ENCODE assay signal across 18 cellular contexts in genomic region chr15:99976811-99977271, GRCh38.
A peak's percentile ranks its signal among the peaks of the same experiment; 100 is the strongest.
DNase-seq lines count a peak whose midpoint lies in the region; ATAC-seq, FAIRE-seq and TF ChIP-seq lines count a peak whose summit lies in the region.
"Had no signal": no experiment of that assay in that cellular context is flagged by ENCODE, and none has a peak within 500 bp of the region (broad histone marks: within the 10 kb centered on the region; RNA-seq: fewer than 3 reads in every experiment).

No MANE protein-coding gene starts in this region.

- no peaks in the 10 kb centered on the region for H3K36me3 ChIP-seq in GM23248 (ENCODE audit: low read depth)
- no peaks in the 10 kb centered on the region for H3K36me3 ChIP-seq in osteoblast (ENCODE audit: insufficient read depth, low read length)
- no peaks in the 10 kb centered on the region for H3K36me3 ChIP-seq in pancreas
- H3K36me3 ChIP-seq: BLaER1 had no signal

- H3K4me2 ChIP-seq in GM23248 (ENCODE audit: unreplicated experiment), result no peak overlapping the region
- no peak overlapping the region for H3K4me2 ChIP-seq in osteoblast (ENCODE audit: insufficient read depth, low read length)
- H3K4me2 ChIP-seq: BLaER1 had no signal

- no peak overlapping the region for H3K9ac ChIP-seq in GM23248
- H3K9ac ChIP-seq: BLaER1 had no signal

- TF ChIP-seq CTCF in RWPE1 (conservative IDR thresholded peaks at IDR 0.05; ENCODE audit: low read depth) (no peak), fibroblast of mammary gland (conservative IDR thresholded peaks at IDR 0.05; ENCODE audit: control insufficient read depth, insufficient read depth, low read depth, low read length) (no peak), osteoblast (IDR thresholded peaks at IDR 0.05; ENCODE audit: extremely low read depth, low read depth, low read length) (no peak), pancreas (IDR thresholded peaks at IDR 0.05) (no peak)

- no peaks in the 10 kb centered on the region for H3K27me3 Mint-ChIP-seq in T-helper 2 cell treated with Interferon-gamma antibody and Interleukin-4, amounts not matched to agents 5 μg/mL and 100 μg/mL, for 36 hours (ENCODE audit: low read depth)
- peaks cover 0 to 2% (median 1%) of the 10 kb centered on the region in 3 donors for H3K27me3 Mint-ChIP-seq in immature natural killer cell (ENCODE audit: low read depth in 3 of 3)
- H3K27me3 Mint-ChIP-seq: activated naive CD8-positive, alpha-beta T cell; T-helper 17 cell had no signal

- POLR2A ChIA-PET in RWPE1 (lab: Yijun Ruan, JAX; ENCODE audit: low non-redundant PET), result no interaction called here

- no peak overlapping the region for H2AFZ ChIP-seq in GM23248
- peak overlapping the region; percentile 47 for H2AFZ ChIP-seq in osteoblast (ENCODE audit: low read length)

- WGBS in GM23248 (ENCODE audit: low coverage in 1 of 2, low lambda C conversion rate in 2 of 2, missing lambda C conversion rate in 2 of 2), 2 experiments, result 44 to 46% methylated on average over 9 of the region's 9 CpGs
- 82 to 92% methylated on average over 9 of the region's 9 CpGs for WGBS in pancreas, 2 donors

- no peaks in the 10 kb centered on the region for H3K9me3 Mint-ChIP-seq in T-helper 2 cell treated with Interferon-gamma antibody and Interleukin-4, amounts not matched to agents 5 μg/mL and 100 μg/mL, for 36 hours
- no peaks in the 10 kb centered on the region for H3K9me3 Mint-ChIP-seq in immature natural killer cell

- H3K27me3 ChIP-seq in GM23248 (replicated peaks; ENCODE audit: insufficient read depth) (no peaks in the 10 kb centered on the region), osteoblast (ENCODE audit: insufficient read depth, low read length) (no peaks in the 10 kb centered on the region), pancreas (no peaks in the 10 kb centered on the region)
- H3K27me3 ChIP-seq: BLaER1 had no signal

- intact Hi-C loops in pancreas (cut with DNase I), result no loop called here

- ATAC-seq in pancreas (no peak), HG02759 (IDR thresholded peaks at IDR 0.05; ENCODE audit: unreplicated experiment) (no peak)
- ATAC-seq: T-helper 17 cell had no signal

- no peak for FAIRE-seq in pancreas (lab: Jason Lieb, UNC)
- FAIRE-seq: colon, RCC 7860 had no signal

- H3K27ac ChIP-seq in GM23248 (no peak overlapping the region), RWPE1 (peak overlapping the region; percentile 91), osteoblast (ENCODE audit: low read depth, low read length) (peak overlapping the region; percentile 28), pancreas (no peak overlapping the region)
- H3K27ac ChIP-seq: BLaER1 had no signal

- H3K4me1 ChIP-seq in GM23248 (ENCODE audit: insufficient read depth) (no peaks in the 10 kb centered on the region), osteoblast (ENCODE audit: insufficient read depth, low read length) (no peaks in the 10 kb centered on the region), pancreas (no peaks in the 10 kb centered on the region)
- H3K4me1 ChIP-seq: BLaER1 had no signal

- H3F3A ChIP-seq in GM23248 (ENCODE audit: insufficient read depth), result no peaks in the 10 kb centered on the region

- in situ Hi-C loops in GM23248 (cut with MboI), result no loop called here

- H3K27ac Mint-ChIP-seq in T-helper 2 cell treated with Interferon-gamma antibody and Interleukin-4, amounts not matched to agents 5 μg/mL and 100 μg/mL, for 36 hours, result no peak overlapping the region
- H3K27ac Mint-ChIP-seq in immature natural killer cell, result no peak overlapping the region
- H3K27ac Mint-ChIP-seq: activated naive CD8-positive, alpha-beta T cell; T-helper 17 cell had no signal

- H3K4me3 ChIP-seq in GM23248 (no peak overlapping the region), fibroblast of mammary gland (ENCODE audit: control insufficient read depth, low read depth, low read length) (no peak overlapping the region), osteoblast (ENCODE audit: insufficient read depth, low read length) (no peak overlapping the region), pancreas (no peak overlapping the region)
- H3K4me3 ChIP-seq: BLaER1 had no signal

- no peaks in the 10 kb centered on the region for H3K36me3 Mint-ChIP-seq in T-helper 2 cell treated with Interferon-gamma antibody and Interleukin-4, amounts not matched to agents 5 μg/mL and 100 μg/mL, for 36 hours (ENCODE audit: low read depth)
- H3K36me3 Mint-ChIP-seq in immature natural killer cell, result no peaks in the 10 kb centered on the region
- H3K36me3 Mint-ChIP-seq: activated naive CD8-positive, alpha-beta T cell had no signal

- H3K9me3 ChIP-seq in GM23248 (ENCODE audit: low read depth), result no peaks in the 10 kb centered on the region
- H3K9me3 ChIP-seq in osteoblast (ENCODE audit: low read depth, low read length), result no peaks in the 10 kb centered on the region
- H3K9me3 ChIP-seq in pancreas, result no peaks in the 10 kb centered on the region
- H3K9me3 ChIP-seq: BLaER1 had no signal

- CTCF ChIA-PET in RWPE1 (lab: Yijun Ruan, JAX), result no interaction called here

- no peaks in the 10 kb centered on the region for H4K20me1 ChIP-seq in GM23248 (ENCODE audit: insufficient read depth)
- no peaks in the 10 kb centered on the region for H4K20me1 ChIP-seq in osteoblast (ENCODE audit: insufficient read depth, low read length)
- H4K20me1 ChIP-seq: BLaER1 had no signal

- DNase-seq in GM23248 (peak; percentile 15), RWPE1 (ENCODE audit: low spot score) (peak; percentile 73), fibroblast of mammary gland (ENCODE audit: low read depth) (peak; percentile 11), osteoblast (ENCODE audit: insufficient read length, low spot score, missing footprints) (peak; percentile 91), pancreas (no peak), immature natural killer cell (no peak)
- DNase-seq in T-helper 2 cell treated with Interferon-gamma antibody and Interleukin-4, amounts not matched to agents 5 μg/mL and 100 μg/mL, for 36 hours (ENCODE audit: low spot score), result no peak
- DNase-seq: activated CD4-positive, alpha-beta T cell treated with anti-CD3 and anti-CD28 coated beads for 4 hours; DMS53; midbrain; NCI-H2029; NCI-H748 treated with DMSO at 0.1 percent for 48 hours; T-helper 17 cell had no signal

- no peaks in the 10 kb centered on the region for H3K9me2 ChIP-seq in GM23248 (ENCODE audit: insufficient read depth)

- H3K4me3 Mint-ChIP-seq in T-helper 2 cell treated with Interferon-gamma antibody and Interleukin-4, amounts not matched to agents 5 μg/mL and 100 μg/mL, for 36 hours, result no peak overlapping the region
- no peak overlapping the region for H3K4me3 Mint-ChIP-seq in immature natural killer cell
- H3K4me3 Mint-ChIP-seq: activated naive CD8-positive, alpha-beta T cell; T-helper 17 cell had no signal

- no peaks in the 10 kb centered on the region for H3K4me1 Mint-ChIP-seq in T-helper 2 cell treated with Interferon-gamma antibody and Interleukin-4, amounts not matched to agents 5 μg/mL and 100 μg/mL, for 36 hours (ENCODE audit: low read depth)
- H3K4me1 Mint-ChIP-seq in immature natural killer cell, result no peaks in the 10 kb centered on the region
- H3K4me1 Mint-ChIP-seq: T-helper 17 cell had no signal

- H3K79me2 ChIP-seq in GM23248 (ENCODE audit: insufficient read depth) (no peaks in the 10 kb centered on the region), osteoblast (ENCODE audit: insufficient read depth, low read length) (no peaks in the 10 kb centered on the region)

Comparison
In these comparisons a context has a peak if more than half of its experiments do, and no peak if none do; other contexts are left out.
1. DNase-seq: peak in GM23248 (single experiment), RWPE1 (single experiment), fibroblast of mammary gland (single experiment) and osteoblast (single experiment); none in T-helper 2 cell treated with Interferon-gamma antibody and Interleukin-4, amounts not matched to agents 5 μg/mL and 100 μg/mL, for 36 hours (single experiment), pancreas (0 of 6) and immature natural killer cell (0 of 3).
2. H3K27ac ChIP-seq: peak in RWPE1 (single experiment) and osteoblast (single experiment); none in GM23248 (single experiment) and pancreas (0 of 4).